Comparison of ENCODE assay signal across 25 cellular contexts in genomic region chr12:116304621-116305020, GRCh38.
"Had no signal": no experiment of that assay in that cellular context is flagged by ENCODE, and none has a peak within 500 bp of the region (broad histone marks: within the 10 kb centered on the region; RNA-seq: fewer than 3 reads in every experiment).

No MANE protein-coding gene starts in this region.

- H3K4me1 ChIP-seq: prostate gland had no signal

- H3K27ac ChIP-seq: left lung, lower lobe of right lung, ovary, prostate gland, skin epidermis, testis, thyroid gland, transverse colon, upper lobe of left lung, vagina had no signal

- DNase-seq: left colon; left lung; lower lobe of right lung; mammary epithelial cell; mesenchymal stem cell; naive thymus-derived CD8-positive, alpha-beta T cell; nephron progenitor cell; retina; right cardiac atrium; stimulated activated CD4-positive, alpha-beta T cell treated with anti-CD3 and anti-CD28 coated beads, Interleukin-12 subunit alpha, Interleukin-12 subunit beta, amount 100 ng/mL, for 4 hours; stimulated activated CD4-positive, alpha-beta T cell treated with anti-CD3 and anti-CD28 coated beads, Interleukin-15, amount 100 ng/mL, for 24 hours; stimulated activated CD4-positive, alpha-beta T cell treated with anti-CD3 and anti-CD28 coated beads, Interleukin-2, amount 100 ng/mL, for 24 hours; stimulated activated CD4-positive, alpha-beta T cell treated with anti-CD3 and anti-CD28 coated beads, Interleukin-4, amount 100 ng/mL, for 1 hour; stimulated activated naive B cell treated with anti-CD40 and anti-IgM and Interleukin-4, amounts not matched to agents 10 μg/mL and 1 μg/mL and 100 μg/mL, for 72 hours; stimulated activated naive CD8-positive, alpha-beta T cell treated with anti-CD3 and anti-CD28 coated beads, Interleukin-15, Interleukin-2, amounts not matched to agents 100 U/mL and 50 U/mL, for 24 hours; stomach; testis; thyroid gland; transverse colon; upper lobe of left lung had no signal

- H3K9me3 ChIP-seq: ovary, prostate gland, testis, thyroid gland, transverse colon, vagina had no signal

- H3K36me3 ChIP-seq: left lung, lower lobe of right lung, ovary, prostate gland, stomach, thyroid gland, transverse colon, upper lobe of left lung, vagina had no signal

- H3K27me3 Mint-ChIP-seq: naive thymus-derived CD8-positive, alpha-beta T cell; stimulated activated naive B cell treated with anti-CD40 and anti-IgM and Interleukin-4, amounts not matched to agents 10 μg/mL and 1 μg/mL and 100 μg/mL, for 72 hours had no signal

- H3K4me3 Mint-ChIP-seq: naive thymus-derived CD8-positive, alpha-beta T cell; nephron progenitor cell; stimulated activated naive B cell treated with anti-CD40 and anti-IgM and Interleukin-4, amounts not matched to agents 10 μg/mL and 1 μg/mL and 100 μg/mL, for 72 hours had no signal

- H3K4me3 ChIP-seq: left lung, lower lobe of right lung, ovary, prostate gland, skin epidermis, stomach, testis, thyroid gland, transverse colon, upper lobe of left lung, vagina had no signal

- H3K27ac Mint-ChIP-seq: nephron progenitor cell; stimulated activated naive B cell treated with anti-CD40 and anti-IgM and Interleukin-4, amounts not matched to agents 10 μg/mL and 1 μg/mL and 100 μg/mL, for 72 hours had no signal

- ATAC-seq: left colon; naive thymus-derived CD8-positive, alpha-beta T cell; stimulated activated naive B cell treated with anti-CD40 and anti-IgM and Interleukin-4, amounts not matched to agents 10 μg/mL and 1 μg/mL and 100 μg/mL, for 72 hours; stimulated activated naive CD8-positive, alpha-beta T cell treated with anti-CD3 and anti-CD28 coated beads, Interleukin-15, Interleukin-2, amounts not matched to agents 100 U/mL and 50 U/mL, for 24 hours had no signal

- FAIRE-seq: keratinocyte had no signal

- H3K36me3 Mint-ChIP-seq: stimulated activated naive B cell treated with anti-CD40 and anti-IgM and Interleukin-4, amounts not matched to agents 10 μg/mL and 1 μg/mL and 100 μg/mL, for 72 hours had no signal

- H3K27me3 ChIP-seq: left lung, ovary, stomach, testis, thyroid gland, transverse colon, upper lobe of left lung, vagina had no signal
